9 cellular contexts compared by ENCODE assay signal in genomic region chr4:337932-338758, GRCh38. TPM values are rescaled to one million over a fixed set of nuclear protein-coding genes. Genes with fewer than 3 reads are reported as not detected.
DNase-seq lines count a peak whose midpoint lies in the region; ATAC-seq and TF ChIP-seq lines count a peak whose summit lies in the region.
"Had no signal": no experiment of that assay in that cellular context is flagged by ENCODE, and none has a peak within 500 bp of the region (broad histone marks: within the 10 kb centered on the region; RNA-seq: fewer than 3 reads in every experiment).

No MANE protein-coding gene starts in this region.

- peaks cover 2 to 4% (median 2%) of the 10 kb centered on the region in 3 donors for H3K27me3 Mint-ChIP-seq in CD14-positive monocyte (ENCODE audit: low read depth in 3 of 3)

- H2BK15ac ChIP-seq in neuronal stem cell (ENCODE audit: low read length) = no peak overlapping the region

- H3K4me1 Mint-ChIP-seq in CD14-positive monocyte = peaks cover 20% of the 10 kb centered on the region

- H4K8ac ChIP-seq in neuronal stem cell (ENCODE audit: low read depth, low read length) = no peak overlapping the region

- H2BK5ac ChIP-seq in neuronal stem cell (ENCODE audit: low read length) = no peak overlapping the region

- peak overlapping the region; percentile 16 for H4K91ac ChIP-seq in neuronal stem cell (ENCODE audit: low read depth, low read length, poor library complexity)

- intact Hi-C loops in CD14-positive monocyte (cut with micrococcal nuclease) = loop anchor here (5.0 to 10.0 kb wide), 4 partner anchors 134 to 347 kb away; partner anchors contain the start of genes SLC49A3 (in 1 of the 2) and ZNF718 (in 1 of the 2)

- H3K14ac ChIP-seq in neuronal stem cell (ENCODE audit: low read length) = peak overlapping the region; percentile 73

- no peak for DNase-seq in CD14-positive monocyte (ENCODE audit: low spot score)
- DNase-seq in activated CD8-positive, alpha-beta memory T cell treated with anti-CD3 and anti-CD28 coated beads, Interleukin-2, amount 50 U/mL, for 24 hours (ENCODE audit: extremely low read depth) = peak; percentile 7
- peak; percentile 40 to 53 for DNase-seq in fibroblast of lung (ENCODE audit: low read depth in 2 of 2)
- DNase-seq in neuronal stem cell (ENCODE audit: low spot score) = no peak
- DNase-seq in NCI-H526 treated with DMSO at 0.1 percent for 48 hours (lab: John Stamatoyannopoulos, UW) = no peak

- TF ChIP-seq CTCF in CD14-positive monocyte (IDR thresholded peaks at IDR 0.05) (no peak), fibroblast of lung (conservative IDR thresholded peaks at IDR 0.05 in 1 of 2, IDR thresholded peaks at IDR 0.05 in 1 of 2; ENCODE audit: low read depth in 1 of 2, low read length in 2 of 2) (no peak)

- H3K18ac ChIP-seq in neuronal stem cell (ENCODE audit: low read length) = peak overlapping the region; percentile 91

- peak; percentile 24 for ATAC-seq in GM19463 (IDR thresholded peaks at IDR 0.05; ENCODE audit: unreplicated experiment)

- peak overlapping the region; percentile 85 for H3K4me2 ChIP-seq in fibroblast of lung (ENCODE audit: extremely low read depth, insufficient read depth, low read length)
- peak overlapping the region; percentile 70 for H3K4me2 ChIP-seq in neuronal stem cell (ENCODE audit: insufficient read depth, low read length, poor library complexity, severe bottlenecking)
- H3K4me2 ChIP-seq: KMS-11 had no signal

- H3K9ac ChIP-seq in HUES48 (ENCODE audit: low read depth, low read length) (peak overlapping the region; percentile 80), fibroblast of lung (ENCODE audit: insufficient read depth, low read length) (peak overlapping the region; percentile 81), neuronal stem cell (ENCODE audit: low read depth, low read length, poor library complexity) (peak overlapping the region; percentile 95)
- H3K9ac ChIP-seq: KMS-11 had no signal

- no peak overlapping the region for H2BK120ac ChIP-seq in neuronal stem cell (ENCODE audit: low read depth, low read length)

- H3K4ac ChIP-seq in neuronal stem cell (ENCODE audit: low read length) = no peak overlapping the region

- no peaks in the 10 kb centered on the region for H4K20me1 ChIP-seq in fibroblast of lung (ENCODE audit: control insufficient read depth, extremely low read depth, insufficient read depth, low read length)

- peak overlapping the region; percentile 96 to 99 (median 97) for H3K27ac Mint-ChIP-seq in CD14-positive monocyte

- peaks cover 25% of the 10 kb centered on the region for H3K79me2 ChIP-seq in fibroblast of lung (ENCODE audit: control insufficient read depth, insufficient read depth, low read length)

- H3K36me3 ChIP-seq in HUES48 (ENCODE audit: control insufficient read depth, insufficient read depth, low read length) (peaks cover 16% of the 10 kb centered on the region), fibroblast of lung (ENCODE audit: control insufficient read depth, insufficient read depth, low read length) (no peaks in the 10 kb centered on the region), neuronal stem cell (replicated peaks in 1 of 2; ENCODE audit: control insufficient read depth in 2 of 2, insufficient read depth in 2 of 2, low read length in 2 of 2) (peaks cover 6 to 44% of the 10 kb centered on the region in 2 donors), thymus (ENCODE audit: control insufficient read depth, insufficient read depth) (peaks cover 8% of the 10 kb centered on the region)

- H3K23ac ChIP-seq in neuronal stem cell (ENCODE audit: low read depth, low read length, poor library complexity) = no peak overlapping the region

- H2BK12ac ChIP-seq in neuronal stem cell (ENCODE audit: low read length) = no peak overlapping the region

- H2AFZ ChIP-seq in fibroblast of lung (ENCODE audit: low read length) (peak overlapping the region; percentile 83), neuronal stem cell (ENCODE audit: low read length) (peak overlapping the region; percentile 93)

- no peaks in the 10 kb centered on the region for H3K9me3 ChIP-seq in HUES48 (ENCODE audit: control insufficient read depth, insufficient read depth, low read length)
- H3K9me3 ChIP-seq in fibroblast of lung (ENCODE audit: control insufficient read depth, insufficient read depth, low read depth, low read length) = no peaks in the 10 kb centered on the region
- peaks cover 7 to 63% of the 10 kb centered on the region in 2 donors for H3K9me3 ChIP-seq in neuronal stem cell (replicated peaks in 1 of 2; ENCODE audit: control insufficient read depth in 2 of 2, insufficient read depth in 1 of 2, low read depth in 1 of 2, low read length in 2 of 2)
- peaks cover 9% of the 10 kb centered on the region for H3K9me3 ChIP-seq in thymus (ENCODE audit: control insufficient read depth)

- H3K4me1 ChIP-seq in HUES48 (ENCODE audit: control insufficient read depth, insufficient read depth, low read length) = peaks cover 3% of the 10 kb centered on the region; the same call in 1 of the 2 replicates
- H3K4me1 ChIP-seq in fibroblast of lung (ENCODE audit: control insufficient read depth, extremely low read depth, insufficient read depth, low read length) = no peaks in the 10 kb centered on the region
- H3K4me1 ChIP-seq in neuronal stem cell (ENCODE audit: control insufficient read depth in 2 of 2, insufficient read depth in 1 of 2, low read depth in 1 of 2, low read length in 2 of 2) = peaks cover 0 to 6% of the 10 kb centered on the region in 2 donors
- peaks cover 10% of the 10 kb centered on the region for H3K4me1 ChIP-seq in thymus (ENCODE audit: control insufficient read depth, insufficient read depth, low read length)

- no CpG with 5 or more reads among the region's 52 CpGs for WGBS in neuronal stem cell (ENCODE audit: extremely low coverage in 2 of 2, insufficient read length in 2 of 2, insufficient replicate concordance in 1 of 2), 2 donors
- WGBS in thymus = 7% methylated on average over 52 of the region's 52 CpGs

- peaks cover 31 to 66% (median 52%) of the 10 kb centered on the region in 7 donors for H3K9me3 Mint-ChIP-seq in CD14-positive monocyte

- H3K27me3 ChIP-seq in HUES48 (ENCODE audit: control insufficient read depth, insufficient read depth, low read length) = peaks cover 16% of the 10 kb centered on the region
- no peaks in the 10 kb centered on the region for H3K27me3 ChIP-seq in fibroblast of lung (ENCODE audit: control insufficient read depth, insufficient read depth, low read length)
- H3K27me3 ChIP-seq in neuronal stem cell (ENCODE audit: control insufficient read depth in 3 of 3, insufficient read depth in 3 of 3, low read depth in 1 of 3, low read length in 3 of 3) = peaks cover 0 to 13% (median 0%) of the 10 kb centered on the region in 3 experiments
- peaks cover 3% of the 10 kb centered on the region for H3K27me3 ChIP-seq in thymus (ENCODE audit: control insufficient read depth, insufficient read depth)

- H3K79me1 ChIP-seq in neuronal stem cell (ENCODE audit: low read depth, low read length) = peaks cover 9% of the 10 kb centered on the region

- peaks cover 32 to 40% of the 10 kb centered on the region in 2 donors for H3K36me3 Mint-ChIP-seq in CD14-positive monocyte

- peak overlapping the region; percentile 79 for H3K27ac ChIP-seq in HUES48 (ENCODE audit: low read depth, low read length)
- peak overlapping the region; percentile 97 for H3K27ac ChIP-seq in fibroblast of lung (ENCODE audit: insufficient read depth, low read length)
- peak overlapping the region; percentile 73 for H3K27ac ChIP-seq in neuronal stem cell (replicated peaks; ENCODE audit: low read length)
- peak overlapping the region; percentile 91 for H3K27ac ChIP-seq in thymus (ENCODE audit: low read depth)
- H3K27ac ChIP-seq: KMS-11 had no signal

- peak overlapping the region; percentile 99 for H3K4me3 Mint-ChIP-seq in CD14-positive monocyte

- H2AK5ac ChIP-seq in neuronal stem cell (ENCODE audit: low read depth, low read length) = peak overlapping the region; percentile 6

- H3K4me3 ChIP-seq in HUES48 (ENCODE audit: low read depth, low read length) (peak overlapping the region; percentile 93), fibroblast of lung (replicated peaks in 1 of 4; ENCODE audit: control extremely low read depth in 1 of 4, insufficient read depth in 1 of 4, low read depth in 3 of 4, low read length in 4 of 4) (peak overlapping the region; percentile 75 to 89 (median 84)), neuronal stem cell (ENCODE audit: low read length in 2 of 2) (peak overlapping the region; percentile 93 to 95), thymus (ENCODE audit: low read length) (peak overlapping the region; percentile 82)

RNA-seq across cellular contexts. Expression of gene ZNF141, which starts 0.5 kb away (rescaled TPM):
- polyA plus RNA-seq in CD14-positive monocyte (1 to 10 TPM; 2.5 to 4.2 TPM), fibroblast of lung (3.3 and 5.1 TPM in 2 replicates), thymus (10.1 TPM)
- total RNA-seq in fibroblast of lung = 8.9 and 9.8 TPM in 2 replicates
- polyA plus RNA-seq in fibroblast of lung (2012) = 2.1 and 2.4 TPM in 2 replicates
- polyA minus RNA-seq in fibroblast of lung (ENCODE audit: low replicate concordance) = 1.1 and 3.1 TPM in 2 replicates
- polyA plus RNA-seq in neuronal stem cell (2013, experiment 1 of 2) = 16.1 TPM
- polyA plus RNA-seq in neuronal stem cell (2013, experiment 2 of 2) = 17.9 TPM

RNA-seq across cellular contexts. Expression of gene ZNF732, which starts 32.9 kb away (rescaled TPM):
- polyA plus RNA-seq in CD14-positive monocyte (not detected), fibroblast of lung (0.21 TPM in 1 of 2 replicates, not detected in the other), thymus (0.09 TPM)
- 0.26 and 0.33 TPM in 2 replicates for total RNA-seq in fibroblast of lung
- 0.13 TPM in 1 of 2 replicates, not detected in the other for polyA plus RNA-seq in fibroblast of lung (2012)
- 0.59 TPM in 1 of 2 replicates, not detected in the other for polyA minus RNA-seq in fibroblast of lung (ENCODE audit: low replicate concordance)
- 4.4 TPM for polyA plus RNA-seq in neuronal stem cell (2013, experiment 1 of 2)
- 5.1 TPM for polyA plus RNA-seq in neuronal stem cell (2013, experiment 2 of 2)

Comparison
In these comparisons a context has a peak if more than half of its experiments do, and no peak if none do; other contexts are left out.
1. DNase-seq: peak in activated CD8-positive, alpha-beta memory T cell treated with anti-CD3 and anti-CD28 coated beads, Interleukin-2, amount 50 U/mL, for 24 hours (single experiment) and fibroblast of lung (2 of 2); none in CD14-positive monocyte (single experiment), neuronal stem cell (single experiment) and NCI-H526 treated with DMSO at 0.1 percent for 48 hours (single experiment).
2. Peak in every context shown above with its lines, with median percentiles within 50 percentile points of each other: H3K27ac ChIP-seq, H3K4me3 ChIP-seq and H3K9ac ChIP-seq.